13 cellular contexts compared by ENCODE assay signal in genomic region chr2:238440331-238440730, GRCh38.
DNase-seq lines count a peak whose midpoint lies in the region; ATAC-seq and TF ChIP-seq lines count a peak whose summit lies in the region.
"Had no signal": no experiment of that assay in that cellular context is flagged by ENCODE, and none has a peak within 500 bp of the region (broad histone marks: within the 10 kb centered on the region; RNA-seq: fewer than 3 reads in every experiment).

No MANE protein-coding gene starts in this region.

- no peak for DNase-seq in activated T-cell treated with anti-CD3 and anti-CD28 coated beads, Interleukin-2, amount 50 U/mL, for 24 hours
- DNase-seq in activated T-cell treated with anti-CD3 and anti-CD28 coated beads, Interleukin-2, amount 50 U/mL, for 1 hour = no peak
- DNase-seq in epithelial cell of prostate (ENCODE audit: low read depth, low spot score) (no peak), NCI-H1694 (lab: John Stamatoyannopoulos, UW) (no peak), EL (no peak)
- DNase-seq in stimulated activated effector memory CD8-positive, alpha-beta T cell treated with anti-CD3 and anti-CD28 coated beads, Interleukin-12 subunit alpha, Interleukin-12 subunit beta, amount 100 ng/mL, for 72 hours (ENCODE audit: low spot score in 2 of 2) = no peak
- DNase-seq: DMS53, NCI-H1092 treated with DMSO at 0.1 percent for 48 hours, NCI-H226, T-cell, thyroid gland had no signal

- H3K27me3 Mint-ChIP-seq in activated T-cell treated with anti-CD3 and anti-CD28 coated beads, Interleukin-2, amount 50 U/mL, for 24 hours = no peaks in the 10 kb centered on the region
- H3K27me3 Mint-ChIP-seq: T-cell had no signal

- no peaks in the 10 kb centered on the region for H3K9me3 Mint-ChIP-seq in activated T-cell treated with anti-CD3 and anti-CD28 coated beads, Interleukin-2, amount 50 U/mL, for 24 hours
- H3K9me3 Mint-ChIP-seq in stimulated activated effector memory CD8-positive, alpha-beta T cell treated with anti-CD3 and anti-CD28 coated beads, Interleukin-12 subunit alpha, Interleukin-12 subunit beta, amount 100 ng/mL, for 72 hours = no peaks in the 10 kb centered on the region
- H3K9me3 Mint-ChIP-seq: T-cell had no signal

- peaks cover 63% of the 10 kb centered on the region for H3K4me1 Mint-ChIP-seq in activated T-cell treated with anti-CD3 and anti-CD28 coated beads, Interleukin-2, amount 50 U/mL, for 24 hours (ENCODE audit: low read depth)
- H3K4me1 Mint-ChIP-seq in stimulated activated effector memory CD8-positive, alpha-beta T cell treated with anti-CD3 and anti-CD28 coated beads, Interleukin-12 subunit alpha, Interleukin-12 subunit beta, amount 100 ng/mL, for 72 hours = peaks cover 41% of the 10 kb centered on the region

- peak overlapping the region; percentile 64 for H3K4me3 Mint-ChIP-seq in activated T-cell treated with anti-CD3 and anti-CD28 coated beads, Interleukin-2, amount 50 U/mL, for 24 hours
- peak overlapping the region; percentile 37 for H3K4me3 Mint-ChIP-seq in stimulated activated effector memory CD8-positive, alpha-beta T cell treated with anti-CD3 and anti-CD28 coated beads, Interleukin-12 subunit alpha, Interleukin-12 subunit beta, amount 100 ng/mL, for 72 hours

- H3K36me3 Mint-ChIP-seq in activated T-cell treated with anti-CD3 and anti-CD28 coated beads, Interleukin-2, amount 50 U/mL, for 24 hours (ENCODE audit: low read depth) = peaks cover 88% of the 10 kb centered on the region
- peaks cover 98% of the 10 kb centered on the region for H3K36me3 Mint-ChIP-seq in stimulated activated effector memory CD8-positive, alpha-beta T cell treated with anti-CD3 and anti-CD28 coated beads, Interleukin-12 subunit alpha, Interleukin-12 subunit beta, amount 100 ng/mL, for 72 hours

- H3K27ac Mint-ChIP-seq in activated T-cell treated with anti-CD3 and anti-CD28 coated beads, Interleukin-2, amount 50 U/mL, for 24 hours = peak overlapping the region; percentile 93
- no peak overlapping the region for H3K27ac Mint-ChIP-seq in stimulated activated effector memory CD8-positive, alpha-beta T cell treated with anti-CD3 and anti-CD28 coated beads, Interleukin-12 subunit alpha, Interleukin-12 subunit beta, amount 100 ng/mL, for 72 hours

- no peak for ATAC-seq in stimulated activated effector memory CD8-positive, alpha-beta T cell treated with anti-CD3 and anti-CD28 coated beads, Interleukin-12 subunit alpha, Interleukin-12 subunit beta, amount 100 ng/mL, for 72 hours
- no peak for ATAC-seq in GM18870 (IDR thresholded peaks at IDR 0.05; ENCODE audit: unreplicated experiment)

- H3K27ac ChIP-seq in VCaP (peak overlapping the region; percentile 31; the same call in 1 of the 2 replicates), epithelial cell of prostate (peak overlapping the region; percentile 100)
- H3K27ac ChIP-seq: thyroid gland had no signal

- TF ChIP-seq CTCF in VCaP (conservative IDR thresholded peaks at IDR 0.05) = no peak
